In the genomic region with DNA sequence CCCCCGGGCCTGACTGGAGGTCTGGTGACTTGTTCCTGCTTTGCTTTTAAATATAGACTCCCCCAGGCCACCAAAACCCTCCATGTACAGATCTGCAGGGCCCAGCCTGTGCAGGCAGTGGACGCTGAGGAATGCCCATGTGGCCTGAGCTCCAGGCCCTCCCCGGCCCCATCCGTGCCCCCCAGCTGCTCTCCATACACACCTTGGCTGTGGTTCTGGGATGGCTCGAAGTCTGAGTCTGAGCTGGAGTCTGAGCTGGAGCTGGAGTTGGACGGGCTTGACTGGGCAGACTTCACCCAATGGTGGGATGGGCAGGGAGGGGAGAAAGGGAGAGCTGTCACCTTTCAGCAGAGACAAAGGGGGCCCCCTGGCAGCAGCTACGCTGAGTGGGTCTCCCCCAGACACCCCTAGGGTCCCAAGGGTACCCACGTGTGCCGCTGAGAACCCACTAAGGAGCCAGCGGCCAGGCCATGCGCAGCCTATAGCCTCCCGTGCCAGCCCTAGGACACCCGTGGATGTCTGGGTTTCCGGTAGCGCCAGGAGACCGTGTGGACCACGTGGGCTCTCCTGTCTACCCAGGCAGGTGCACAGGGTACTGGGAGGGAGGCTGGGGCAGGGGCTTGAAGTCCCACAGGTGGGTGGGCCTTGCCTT, we compare ENCODE assay signal across 11 cellular contexts.
A peak's percentile ranks its signal among the peaks of the same experiment; 100 is the strongest.
DNase-seq lines count a peak whose midpoint lies in the region; ATAC-seq, FAIRE-seq and TF ChIP-seq lines count a peak whose summit lies in the region.
"Had no signal": no experiment of that assay in that cellular context is flagged by ENCODE, and none has a peak within 500 bp of the region (broad histone marks: within the 10 kb centered on the region; RNA-seq: fewer than 3 reads in every experiment).

No MANE protein-coding gene starts in this region.

- H4K8ac ChIP-seq in neuronal stem cell (ENCODE audit: low read depth, low read length): peak overlapping the region; percentile 99

- H3K18ac ChIP-seq in neuronal stem cell (ENCODE audit: low read length): peak overlapping the region; percentile 99

- H3K27ac Mint-ChIP-seq in astrocyte (ENCODE audit: unreplicated experiment): peak overlapping the region; percentile 72
- no peak overlapping the region for H3K27ac Mint-ChIP-seq in activated T-cell treated with anti-CD3 and anti-CD28 coated beads, Interleukin-2, amount 50 U/mL, for 72 hours

- peaks cover 16% of the 10 kb centered on the region for H3K79me2 ChIP-seq in astrocyte (ENCODE audit: insufficient read depth, low read length)

- H3K27ac ChIP-seq in A673 (ENCODE audit: low read depth, low read length, poor library complexity, severe bottlenecking) (peak overlapping the region; percentile 71), astrocyte (ENCODE audit: low read depth, low read length) (no peak overlapping the region), right cardiac atrium (ENCODE audit: low read length) (no peak overlapping the region), neuronal stem cell (replicated peaks; ENCODE audit: low read length) (peak overlapping the region; percentile 99)
- H3K27ac ChIP-seq: ascending aorta, suprapubic skin had no signal

- H3K4me2 ChIP-seq in astrocyte (ENCODE audit: low read length) (no peak overlapping the region), neuronal stem cell (ENCODE audit: insufficient read depth, low read length, poor library complexity, severe bottlenecking) (no peak overlapping the region)

- peak overlapping the region; percentile 78 for H2BK120ac ChIP-seq in neuronal stem cell (ENCODE audit: low read depth, low read length)

- WGBS in right cardiac atrium: 65% methylated on average over 17 of the region's 17 CpGs
- WGBS in neuronal stem cell (ENCODE audit: extremely low coverage in 2 of 2, insufficient read length in 2 of 2, insufficient replicate concordance in 1 of 2), 2 donors: no CpG with 5 or more reads among the region's 17 CpGs

- peak in 1 of 2 donors; percentile 0 for ATAC-seq in right cardiac atrium
- ATAC-seq in activated T-cell treated with anti-CD3 and anti-CD28 coated beads, Interleukin-2, amount 50 U/mL, for 72 hours (replicated peaks in 1 of 2): no peak

- H3K9ac ChIP-seq in astrocyte (ENCODE audit: low read length): no peak overlapping the region
- H3K9ac ChIP-seq in neuronal stem cell (ENCODE audit: low read depth, low read length, poor library complexity): peak overlapping the region; percentile 88

- BruUV-seq in A673 (replicated peaks; lab: Mats Ljungman, UMichigan): no TSS peak

- peak overlapping the region; percentile 100 for H2BK5ac ChIP-seq in neuronal stem cell (ENCODE audit: low read length)

- H2AK5ac ChIP-seq in neuronal stem cell (ENCODE audit: low read depth, low read length): peak overlapping the region; percentile 99

- H3K36me3 Mint-ChIP-seq in astrocyte (ENCODE audit: low read depth, unreplicated experiment): no peaks in the 10 kb centered on the region
- no peaks in the 10 kb centered on the region for H3K36me3 Mint-ChIP-seq in activated T-cell treated with anti-CD3 and anti-CD28 coated beads, Interleukin-2, amount 50 U/mL, for 72 hours (ENCODE audit: insufficient read depth in 2 of 2)

- H2BK15ac ChIP-seq in neuronal stem cell (ENCODE audit: low read length): peak overlapping the region; percentile 99

- peaks cover 29% of the 10 kb centered on the region for H3K79me1 ChIP-seq in neuronal stem cell (ENCODE audit: low read depth, low read length)

- H3K9me3 Mint-ChIP-seq in astrocyte (ENCODE audit: unreplicated experiment): no peaks in the 10 kb centered on the region
- no peaks in the 10 kb centered on the region for H3K9me3 Mint-ChIP-seq in activated T-cell treated with anti-CD3 and anti-CD28 coated beads, Interleukin-2, amount 50 U/mL, for 72 hours

- CTCF ChIA-PET in A673 (lab: Charles Lee): interaction anchor here (0.6 to 1.4 kb wide), 4 partner anchors 136 to 568 kb away, joined by 3 to 5 read pairs (median 3); no protein-coding TSS in a partner anchor

- no peak for FAIRE-seq in astrocyte (lab: Jason Lieb, UNC)

- H4K20me1 ChIP-seq in astrocyte (ENCODE audit: insufficient read depth, low read length): peaks cover 38% of the 10 kb centered on the region

- peak overlapping the region; percentile 93 for H4K91ac ChIP-seq in neuronal stem cell (ENCODE audit: low read depth, low read length, poor library complexity)

- no peaks in the 10 kb centered on the region for H3K27me3 ChIP-seq in A673 (replicated peaks; ENCODE audit: insufficient read depth, low read depth, low read length, poor library complexity)
- no peaks in the 10 kb centered on the region for H3K27me3 ChIP-seq in astrocyte (ENCODE audit: insufficient read depth, low read length)
- H3K27me3 ChIP-seq in right cardiac atrium (ENCODE audit: control insufficient read depth, insufficient read depth): no peaks in the 10 kb centered on the region
- H3K27me3 ChIP-seq in neuronal stem cell (ENCODE audit: control insufficient read depth in 3 of 3, insufficient read depth in 3 of 3, low read depth in 1 of 3, low read length in 3 of 3): no peaks in the 10 kb centered on the region
- H3K27me3 ChIP-seq: ascending aorta, suprapubic skin had no signal

- H3K4me1 ChIP-seq in A673 (ENCODE audit: insufficient read depth, low read length, poor library complexity, severe bottlenecking) (peaks cover 16% of the 10 kb centered on the region), astrocyte (ENCODE audit: insufficient read depth, low read length) (peaks cover 29% of the 10 kb centered on the region), right cardiac atrium (ENCODE audit: control insufficient read depth, insufficient read depth, low read length) (peaks cover 24% of the 10 kb centered on the region), neuronal stem cell (ENCODE audit: control insufficient read depth in 2 of 2, insufficient read depth in 1 of 2, low read depth in 1 of 2, low read length in 2 of 2) (peaks cover 27% of the 10 kb centered on the region in 2 donors)

- H3K14ac ChIP-seq in neuronal stem cell (ENCODE audit: low read length): peak overlapping the region; percentile 94

- TF ChIP-seq CTCF in A673 (conservative IDR thresholded peaks at IDR 0.05; ENCODE audit: low read depth, low read length) (no peak), astrocyte (IDR thresholded peaks at IDR 0.05; ENCODE audit: insufficient read depth, low read depth, low read length) (no peak)

- no peak for DNase-seq in A673 (ENCODE audit: low spot score)
- no peak for DNase-seq in astrocyte (ENCODE audit: low read depth)
- peak; percentile 10 to 66 (median 61) for DNase-seq in right cardiac atrium
- no peak for DNase-seq in neuronal stem cell (ENCODE audit: low spot score)
- DNase-seq in T-helper 1 cell: no peak
- no peak for DNase-seq in putamen (ENCODE audit: low spot score)
- no peak for DNase-seq in activated T-cell treated with anti-CD3 and anti-CD28 coated beads, Interleukin-2, amount 50 U/mL, for 72 hours
- no peak for DNase-seq in COR-L47 (lab: John Stamatoyannopoulos, UW)
- DNase-seq: NCI-H524 treated with DMSO at 0.1 percent for 48 hours had no signal

- POLR2A ChIA-PET in A673 (lab: Charles Lee; ENCODE audit: low non-redundant PET): interaction anchor here (0.6 kb wide), 1 partner anchor 18 kb away, joined by 13 read pairs; no protein-coding TSS in a partner anchor

- peak overlapping the region; percentile 99 for H2BK12ac ChIP-seq in neuronal stem cell (ENCODE audit: low read length)

- peak overlapping the region; percentile 12 for H3K23ac ChIP-seq in neuronal stem cell (ENCODE audit: low read depth, low read length, poor library complexity)

- H3K4me3 ChIP-seq in A673 (ENCODE audit: low read depth, low read length, poor library complexity, severe bottlenecking) (no peak overlapping the region), astrocyte (ENCODE audit: insufficient read depth, low read depth, low read length) (no peak overlapping the region), right cardiac atrium (ENCODE audit: low read length) (no peak overlapping the region), neuronal stem cell (ENCODE audit: low read length in 2 of 2) (no peak overlapping the region)
- H3K4me3 ChIP-seq: ascending aorta, suprapubic skin had no signal

- no peaks in the 10 kb centered on the region for H3K27me3 Mint-ChIP-seq in astrocyte (ENCODE audit: low read depth, unreplicated experiment)
- H3K27me3 Mint-ChIP-seq in activated T-cell treated with anti-CD3 and anti-CD28 coated beads, Interleukin-2, amount 50 U/mL, for 72 hours (ENCODE audit: low read depth): no peaks in the 10 kb centered on the region

- no peaks in the 10 kb centered on the region for H3K9me3 ChIP-seq in A673 (ENCODE audit: low read depth, low read length, poor library complexity, severe bottlenecking)
- no peaks in the 10 kb centered on the region for H3K9me3 ChIP-seq in astrocyte (ENCODE audit: insufficient read depth, low read depth, low read length)
- H3K9me3 ChIP-seq in right cardiac atrium (ENCODE audit: control insufficient read depth, low read length): no peaks in the 10 kb centered on the region
- H3K9me3 ChIP-seq in neuronal stem cell (replicated peaks in 1 of 2; ENCODE audit: control insufficient read depth in 2 of 2, insufficient read depth in 1 of 2, low read depth in 1 of 2, low read length in 2 of 2): no peaks in the 10 kb centered on the region
- H3K9me3 ChIP-seq: ascending aorta, suprapubic skin had no signal

- intact Hi-C loops in A673 (cut with micrococcal nuclease; ENCODE audit: unreplicated experiment): no loop called here
- intact Hi-C loops in right cardiac atrium (cut with DNase I): loop anchor here (2.0 to 5.0 kb wide), 3 partner anchors 79 to 84 kb away; no protein-coding TSS in a partner anchor

- H3K4me1 Mint-ChIP-seq in astrocyte (ENCODE audit: low read depth, unreplicated experiment): peaks cover 7% of the 10 kb centered on the region
- no peaks in the 10 kb centered on the region for H3K4me1 Mint-ChIP-seq in activated T-cell treated with anti-CD3 and anti-CD28 coated beads, Interleukin-2, amount 50 U/mL, for 72 hours (ENCODE audit: low read depth)

- peak overlapping the region; percentile 95 for H3K4ac ChIP-seq in neuronal stem cell (ENCODE audit: low read length)

- no peak overlapping the region for H3K4me3 Mint-ChIP-seq in astrocyte (ENCODE audit: unreplicated experiment)
- H3K4me3 Mint-ChIP-seq in activated T-cell treated with anti-CD3 and anti-CD28 coated beads, Interleukin-2, amount 50 U/mL, for 72 hours: no peak overlapping the region

- peaks cover 11% of the 10 kb centered on the region for H3K36me3 ChIP-seq in A673 (ENCODE audit: insufficient read depth, low read length, poor library complexity, severe bottlenecking)
- no peaks in the 10 kb centered on the region for H3K36me3 ChIP-seq in astrocyte (ENCODE audit: insufficient read depth, low read length)
- H3K36me3 ChIP-seq in neuronal stem cell (replicated peaks in 1 of 2; ENCODE audit: control insufficient read depth in 2 of 2, insufficient read depth in 2 of 2, low read length in 2 of 2): peaks cover 21 to 67% of the 10 kb centered on the region in 2 donors

- no peak overlapping the region for H2AFZ ChIP-seq in astrocyte (ENCODE audit: low read depth, low read length)
- H2AFZ ChIP-seq in neuronal stem cell (ENCODE audit: low read length): no peak overlapping the region

Comparison
In these comparisons a context has a peak if more than half of its experiments do, and no peak if none do; other contexts are left out.
1. DNase-seq: peak in right cardiac atrium (3 of 3); none in A673 (single experiment), astrocyte (single experiment), neuronal stem cell (single experiment), T-helper 1 cell (0 of 5), putamen (single experiment), activated T-cell treated with anti-CD3 and anti-CD28 coated beads, Interleukin-2, amount 50 U/mL, for 72 hours (0 of 2) and COR-L47 (single experiment).
2. H3K27ac ChIP-seq: peak in A673 (single experiment) and neuronal stem cell (single experiment); none in astrocyte (single experiment) and right cardiac atrium (single experiment).